12 cellular contexts compared by ENCODE assay signal in the genomic region with DNA sequence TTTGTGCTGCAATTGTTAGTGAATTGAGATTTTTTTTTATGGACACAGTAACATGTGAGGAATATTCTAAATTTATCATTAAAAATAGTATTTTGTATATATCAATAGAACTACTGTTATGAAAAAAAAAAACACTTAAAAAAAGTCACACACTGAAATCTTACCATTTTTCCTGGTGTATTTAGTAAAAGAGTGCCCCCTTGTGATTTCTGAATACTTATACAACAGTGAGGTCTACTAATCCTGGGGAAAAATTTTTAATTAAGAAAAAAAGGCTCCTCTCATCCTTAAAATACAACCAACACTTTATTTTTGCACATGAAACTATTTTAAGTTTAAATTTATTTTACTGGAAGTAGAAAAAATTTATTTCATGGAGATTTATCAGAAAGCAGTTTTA. TPM values are rescaled to one million over a fixed set of nuclear protein-coding genes. Genes with fewer than 3 reads are reported as not detected.
DNase-seq lines count a peak whose midpoint lies in the region; ATAC-seq and TF ChIP-seq lines count a peak whose summit lies in the region.
"Had no signal": no experiment of that assay in that cellular context is flagged by ENCODE, and none has a peak within 500 bp of the region (broad histone marks: within the 10 kb centered on the region; RNA-seq: fewer than 3 reads in every experiment).

No MANE protein-coding gene starts in this region.

- CTCF ChIA-PET in activated CD4-positive, alpha-beta memory T cell treated with anti-CD3 and anti-CD28 coated beads, Interleukin-2, amount 10 ng/mL, durations not matched to agents 7 days and 5 days (lab: Charles Lee): no interaction called here

- H3K4me1 ChIP-seq in lung (ENCODE audit: control insufficient read depth in 2 of 2, insufficient read depth in 2 of 2, low read length in 2 of 2) (no peaks in the 10 kb centered on the region), uterus (no peaks in the 10 kb centered on the region)

- H3K36me3 ChIP-seq in lung (ENCODE audit: control insufficient read depth in 2 of 2, insufficient read depth in 2 of 2, low read length in 2 of 2) (no peaks in the 10 kb centered on the region), uterus (no peaks in the 10 kb centered on the region)

- H3K27ac ChIP-seq in lung (ENCODE audit: low read depth in 1 of 2, low read length in 1 of 2): no peak overlapping the region
- H3K27ac ChIP-seq in uterus: no peak overlapping the region

- H3K36me3 Mint-ChIP-seq in activated CD4-positive, alpha-beta memory T cell treated with anti-CD3 and anti-CD28 coated beads, Interleukin-2, amount 10 ng/mL, durations not matched to agents 7 days and 5 days (ENCODE audit: low read depth): no peaks in the 10 kb centered on the region

- no peak for ATAC-seq in lung (ENCODE audit: insufficient read depth, low FRiP score)

- no peak overlapping the region for H3K27ac Mint-ChIP-seq in activated CD4-positive, alpha-beta memory T cell treated with anti-CD3 and anti-CD28 coated beads, Interleukin-2, amount 10 ng/mL, durations not matched to agents 7 days and 5 days
- H3K27ac Mint-ChIP-seq: dendritic cell treated with granulocyte-macrophage colony-stimulating factor and Interleukin-4, amounts not matched to agents 40 ng/mL and 50 ng/mL, for 4 days had no signal

- POLR2A ChIA-PET in activated CD4-positive, alpha-beta memory T cell treated with anti-CD3 and anti-CD28 coated beads, Interleukin-2, amount 10 ng/mL, durations not matched to agents 7 days and 5 days (lab: Charles Lee): no interaction called here

- H3K27me3 Mint-ChIP-seq in activated CD4-positive, alpha-beta memory T cell treated with anti-CD3 and anti-CD28 coated beads, Interleukin-2, amount 10 ng/mL, durations not matched to agents 7 days and 5 days: no peaks in the 10 kb centered on the region
- H3K27me3 Mint-ChIP-seq: dendritic cell treated with granulocyte-macrophage colony-stimulating factor and Interleukin-4, amounts not matched to agents 40 ng/mL and 50 ng/mL, for 4 days had no signal

- H3K9me3 ChIP-seq in lung (ENCODE audit: control insufficient read depth in 2 of 2, insufficient read depth in 1 of 2, low read length in 1 of 2): peaks cover 0 to 2% of the 10 kb centered on the region in 2 donors
- H3K9me3 ChIP-seq in uterus: no peaks in the 10 kb centered on the region

- intact Hi-C loops in uterus (cut with DNase I; ENCODE audit: low total_unique reads): no loop called here

- H3K4me3 ChIP-seq in GM12865 (ENCODE audit: low read depth, low read length): no peak overlapping the region
- H3K4me3 ChIP-seq in astrocyte of the spinal cord (ENCODE audit: low read depth, low read length): no peak overlapping the region
- no peak overlapping the region for H3K4me3 ChIP-seq in lung
- no peak overlapping the region for H3K4me3 ChIP-seq in uterus

- no peak for TF ChIP-seq CTCF in GM12865 (IDR thresholded peaks at IDR 0.05; ENCODE audit: insufficient read depth, low read depth, low read length, missing control alignments)
- peak; percentile 30 for TF ChIP-seq CTCF in astrocyte of the spinal cord (IDR thresholded peaks at IDR 0.05; ENCODE audit: low read depth, low read length)
- TF ChIP-seq CTCF in lung (IDR thresholded peaks at IDR 0.05; ENCODE audit: control extremely low read depth, extremely low read depth): peak; percentile 9
- TF ChIP-seq CTCF in uterus (IDR thresholded peaks at IDR 0.05): no peak

- in situ Hi-C loops in astrocyte of the spinal cord (cut with HindIII; ENCODE audit: low sequenced_read_pairs): no loop called here

- no peak overlapping the region for H3K4me3 Mint-ChIP-seq in activated CD4-positive, alpha-beta memory T cell treated with anti-CD3 and anti-CD28 coated beads, Interleukin-2, amount 10 ng/mL, durations not matched to agents 7 days and 5 days
- H3K4me3 Mint-ChIP-seq: dendritic cell treated with granulocyte-macrophage colony-stimulating factor and Interleukin-4, amounts not matched to agents 40 ng/mL and 50 ng/mL, for 4 days had no signal

- H3K27me3 ChIP-seq in lung (ENCODE audit: control insufficient read depth, insufficient read depth) (no peaks in the 10 kb centered on the region), uterus (no peaks in the 10 kb centered on the region)

- H3K4me1 Mint-ChIP-seq in activated CD4-positive, alpha-beta memory T cell treated with anti-CD3 and anti-CD28 coated beads, Interleukin-2, amount 10 ng/mL, durations not matched to agents 7 days and 5 days: no peaks in the 10 kb centered on the region

- DNase-seq in GM12865 (ENCODE audit: low read depth) (peak; percentile 14), NCI-H1105 (lab: John Stamatoyannopoulos, UW) (peak; percentile 0), astrocyte of the spinal cord (ENCODE audit: low read depth, low spot score) (peak; percentile 35), lung (ENCODE audit: low spot score) (no peak), NCI-H2196 treated with DMSO at 0.1 percent for 48 hours (lab: John Stamatoyannopoulos, UW; ENCODE audit: unreplicated experiment) (no peak), uterus (no peak), cerebellum (ENCODE audit: low spot score) (no peak)
- DNase-seq in activated CD4-positive, alpha-beta memory T cell treated with anti-CD3 and anti-CD28 coated beads, Interleukin-2, amount 10 ng/mL, durations not matched to agents 7 days and 5 days: no peak
- DNase-seq: stimulated activated naive CD4-positive, alpha-beta T cell had no signal

- peaks cover 8% of the 10 kb centered on the region for H3K9me3 Mint-ChIP-seq in activated CD4-positive, alpha-beta memory T cell treated with anti-CD3 and anti-CD28 coated beads, Interleukin-2, amount 10 ng/mL, durations not matched to agents 7 days and 5 days

- TF ChIP-seq POLR2A in uterus (IDR thresholded peaks at IDR 0.05): no peak

RNA-seq across cellular contexts. Expression of gene SPOCK3, which starts 56.4 kb away (rescaled TPM):
- 1 to 10 TPM in 1 of 2 donors, under 1 TPM in 1; 0.88 to 1.4 TPM for total RNA-seq in lung
- under 1 TPM; 0.24 to 0.31 TPM for polyA plus RNA-seq in lung
- 10 to 100 TPM in 2 of 4 donors, 1 to 10 TPM in 2; 1.3 to 47.5 (median 18.4) TPM for total RNA-seq in uterus
- not detected for total RNA-seq in activated CD4-positive, alpha-beta memory T cell treated with anti-CD3 and anti-CD28 coated beads, Interleukin-2, amount 10 ng/mL, durations not matched to agents 7 days and 5 days
- 66.6 TPM for total RNA-seq in cerebellum
- total RNA-seq: omental fat pad; T-helper 1 cell treated with Interleukin-12 subunit alpha and Interleukin-12 subunit beta and Interleukin-4 antibody, amounts not matched to agents 30 ng/mL and 1 ng/mL, for 36 hours had no signal

Comparison
In these comparisons a context has a peak if more than half of its experiments do, and no peak if none do; other contexts are left out.
1. DNase-seq: peak in GM12865 (single experiment), NCI-H1105 (single experiment) and astrocyte of the spinal cord (single experiment); none in lung (single experiment), NCI-H2196 treated with DMSO at 0.1 percent for 48 hours (single experiment), uterus (0 of 2), activated CD4-positive, alpha-beta memory T cell treated with anti-CD3 and anti-CD28 coated beads, Interleukin-2, amount 10 ng/mL, durations not matched to agents 7 days and 5 days (single experiment) and cerebellum (single experiment).
2. CTCF ChIP-seq: peak in astrocyte of the spinal cord (single experiment) and lung (single experiment); none in GM12865 (single experiment) and uterus (0 of 4).